Comparison of ENCODE assay signal across 5 cellular contexts in genomic region chr3:65896321-65896720, GRCh38.
"Had no signal": no experiment of that assay in that cellular context is flagged by ENCODE, and none has a peak within 500 bp of the region (broad histone marks: within the 10 kb centered on the region; RNA-seq: fewer than 3 reads in every experiment).

No MANE protein-coding gene starts in this region.

- H3K27ac ChIP-seq: GM23248 had no signal

- H3K9ac ChIP-seq: GM23248 had no signal

- H3K4me3 ChIP-seq: GM23248 had no signal

- H2AFZ ChIP-seq: GM23248 had no signal

- DNase-seq: GM23248, GOT3, H7, HCEC 1CT, IMR-90 had no signal
